ENCODE assay signal across 17 cellular contexts in the genomic region with DNA sequence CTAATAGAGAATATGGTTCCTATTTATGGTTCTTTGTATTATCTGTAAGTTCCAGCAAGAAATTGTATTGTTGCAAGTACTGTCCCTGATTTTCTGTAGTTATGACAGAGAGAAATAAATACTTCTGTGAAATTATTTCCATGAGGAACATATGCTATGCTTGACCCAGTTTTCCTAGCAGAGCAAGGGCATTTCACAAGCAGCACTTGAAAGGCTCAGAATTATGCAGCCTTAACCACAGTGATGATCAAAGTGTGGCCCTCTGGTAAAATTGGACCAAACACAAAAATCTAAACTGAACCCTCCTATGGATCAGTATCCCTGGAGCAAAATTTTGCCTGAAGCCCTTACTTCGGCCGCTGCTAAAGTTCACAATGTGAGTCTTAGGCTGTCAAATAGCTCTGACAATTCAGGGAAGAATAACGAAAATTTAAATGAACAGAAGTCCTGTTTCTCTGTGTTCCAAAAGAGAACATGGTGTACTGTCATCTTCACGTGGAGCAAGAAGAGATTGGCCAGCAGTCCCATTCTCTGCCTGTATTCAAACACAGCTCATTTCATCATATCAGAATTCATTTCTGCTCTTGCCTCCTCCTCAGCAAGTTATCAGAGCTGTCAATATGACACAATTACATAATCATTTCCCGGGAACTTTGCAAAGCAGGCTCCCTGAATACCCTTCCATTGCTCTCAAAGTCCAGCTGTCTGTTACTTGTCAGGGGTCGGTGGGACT.
"Had no signal": no experiment of that assay in that cellular context is flagged by ENCODE, and none has a peak within 500 bp of the region (broad histone marks: within the 10 kb centered on the region; RNA-seq: fewer than 3 reads in every experiment).

No MANE protein-coding gene starts in this region.

- DNase-seq: activated CD4-positive, alpha-beta memory T cell treated with anti-CD3 and anti-CD28 coated beads for 36 hours; activated CD4-positive, alpha-beta T cell treated with anti-CD3 and anti-CD28 coated beads for 36 hours; activated gamma-delta T cell treated with Interleukin-2 at 50 U/mL for 16 hours; activated T-cell treated with anti-CD3 and anti-CD28 coated beads for 4 hours; amniotic stem cell; effector memory CD8-positive, alpha-beta T cell; islet precursor cell; left ventricle myocardium inferior; right cardiac atrium; stimulated activated CD4-positive, alpha-beta T cell treated with anti-CD3 and anti-CD28 coated beads, Interleukin-15, amount 100 ng/mL, for 24 hours; stimulated activated CD4-positive, alpha-beta T cell treated with anti-CD3 and anti-CD28 coated beads, Interleukin-2, amount 100 ng/mL, for 48 hours; stimulated activated naive CD8-positive, alpha-beta T cell treated with anti-CD3 and anti-CD28 coated beads, Interleukin-15, amount 100 ng/mL, for 72 hours; T-helper 2 cell had no signal

- H3K9me3 ChIP-seq: thoracic aorta had no signal

- ATAC-seq: activated CD4-positive, alpha-beta T cell treated with anti-CD3 and anti-CD28 coated beads for 36 hours; activated naive CD4-positive, alpha-beta T cell treated with anti-CD3 and anti-CD28 coated beads, Interleukin-2, amount 50 U/mL, for 72 hours; effector memory CD8-positive, alpha-beta T cell; right cardiac atrium; stimulated activated naive CD8-positive, alpha-beta T cell treated with anti-CD3 and anti-CD28 coated beads, Interleukin-15, amount 100 ng/mL, for 72 hours had no signal

- H3K27ac ChIP-seq: cardiac muscle cell, left ventricle myocardium inferior, skin epidermis, thoracic aorta had no signal

- H3K36me3 ChIP-seq: cardiac muscle cell, left ventricle myocardium inferior, thoracic aorta had no signal

- H3K27me3 ChIP-seq: cardiac muscle cell had no signal

- H3K4me1 ChIP-seq: left ventricle myocardium inferior had no signal

- H3K4me3 ChIP-seq: cardiac muscle cell, left ventricle myocardium inferior, skin epidermis, thoracic aorta had no signal
